18 cellular contexts compared by ENCODE assay signal in the genomic region with DNA sequence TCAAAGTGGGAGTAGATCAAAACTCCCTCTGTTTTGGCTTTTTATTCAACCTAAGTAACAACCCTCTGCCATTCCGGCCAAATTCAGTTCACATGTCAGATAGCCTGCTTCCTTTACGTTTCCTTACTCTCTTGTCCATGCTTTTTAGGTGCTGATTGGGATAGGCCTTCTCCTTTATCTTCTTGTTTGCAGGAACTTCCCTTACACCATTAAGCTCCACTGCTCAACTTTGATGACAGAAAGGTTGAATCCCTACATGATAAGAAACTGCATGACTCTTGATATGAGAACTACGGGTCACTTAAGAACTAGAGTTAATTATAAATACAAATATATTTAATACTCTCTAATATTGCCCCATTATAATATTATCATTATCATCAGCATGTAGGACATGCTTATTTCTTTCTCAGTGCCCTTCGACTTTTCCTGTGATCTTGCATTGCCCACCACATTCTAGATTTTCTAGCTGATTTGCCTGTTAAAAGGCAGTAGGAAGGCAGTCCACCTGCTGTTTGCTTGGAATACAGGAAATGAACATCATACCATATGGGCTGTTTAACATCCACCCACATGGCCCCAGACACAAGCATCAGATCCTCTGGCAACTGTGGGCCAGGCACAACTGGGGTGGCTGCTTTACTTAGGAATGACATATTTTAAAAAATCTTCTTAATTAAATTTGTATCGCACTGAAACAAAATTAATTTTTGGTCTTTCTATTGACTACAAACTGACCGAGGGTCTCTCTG. TPM values are rescaled to one million over a fixed set of nuclear protein-coding genes. Genes with fewer than 3 reads are reported as not detected.
DNase-seq lines count a peak whose midpoint lies in the region; ATAC-seq and TF ChIP-seq lines count a peak whose summit lies in the region.
"Had no signal": no experiment of that assay in that cellular context is flagged by ENCODE, and none has a peak within 500 bp of the region (broad histone marks: within the 10 kb centered on the region; RNA-seq: fewer than 3 reads in every experiment).

No MANE protein-coding gene starts in this region.

- H3K4me1 Mint-ChIP-seq in type B pancreatic cell (ENCODE audit: unreplicated experiment): peaks cover 22% of the 10 kb centered on the region
- H3K4me1 Mint-ChIP-seq: activated naive CD4-positive, alpha-beta T cell treated with anti-CD3 and anti-CD28 coated beads, Interleukin-2, amount 50 U/mL, for 24 hours had no signal

- H3K27ac ChIP-seq in PC-3 (ENCODE audit: low read length) (peak overlapping the region; percentile 64), epithelial cell of prostate (peak overlapping the region; percentile 78)
- H3K27ac ChIP-seq: Peyer's patch, spleen, testis had no signal

- H3K4me1 ChIP-seq in PC-3 (ENCODE audit: insufficient read depth, low read length): peaks cover 48% of the 10 kb centered on the region
- H3K4me1 ChIP-seq: Peyer's patch, testis had no signal

- intact Hi-C loops in PC-3 (cut with micrococcal nuclease): loop anchor here (1.0 kb wide), 1 partner anchor 58 kb away; no protein-coding TSS in a partner anchor

- BruUV-seq in PC-3 (replicated peaks; lab: Mats Ljungman, UMichigan): no TSS peak

- no peak for TF ChIP-seq CTCF in PC-3 (conservative IDR thresholded peaks at IDR 0.05; ENCODE audit: low read depth, low read length)
- TF ChIP-seq CTCF in type B pancreatic cell (conservative IDR thresholded peaks at IDR 0.05): no peak

- CTCF ChIA-PET in PC-3 (lab: Charles Lee): no interaction called here

- H3K9me2 ChIP-seq in PC-3 (replicated peaks; ENCODE audit: low read length): no peaks in the 10 kb centered on the region

- no peaks in the 10 kb centered on the region for H3K36me3 Mint-ChIP-seq in type B pancreatic cell
- H3K36me3 Mint-ChIP-seq: activated naive CD4-positive, alpha-beta T cell treated with anti-CD3 and anti-CD28 coated beads, Interleukin-2, amount 50 U/mL, for 24 hours had no signal

- H3K4me2 ChIP-seq in PC-3 (ENCODE audit: low read length): peak overlapping the region; percentile 56

- H3K9me3 ChIP-seq in PC-3 (ENCODE audit: low read length): no peaks in the 10 kb centered on the region
- H3K9me3 ChIP-seq: Peyer's patch, spleen, testis had no signal

- H2AFZ ChIP-seq in PC-3 (ENCODE audit: low read length): peak overlapping the region; percentile 13; the same call in 1 of the 2 replicates

- peak overlapping the region; percentile 4; the same call in 1 of the 2 replicates for H3K4me3 ChIP-seq in PC-3 (ENCODE audit: low read length)
- H3K4me3 ChIP-seq: Peyer's patch, spleen, testis had no signal

- H3K27me3 ChIP-seq in PC-3 (ENCODE audit: low read length): no peaks in the 10 kb centered on the region
- H3K27me3 ChIP-seq: Peyer's patch, spleen, testis had no signal

- H3K27ac Mint-ChIP-seq in type B pancreatic cell: peak overlapping the region; percentile 88
- H3K27ac Mint-ChIP-seq: activated naive CD4-positive, alpha-beta T cell treated with anti-CD3 and anti-CD28 coated beads, Interleukin-2, amount 50 U/mL, for 24 hours; nephron progenitor cell had no signal

- no peaks in the 10 kb centered on the region for H4K20me1 ChIP-seq in PC-3 (ENCODE audit: low read length)

- H3K9ac ChIP-seq in PC-3 (ENCODE audit: low read length): no peak overlapping the region; the same call in 1 of the 2 replicates

- no peak overlapping the region for H3K4me3 Mint-ChIP-seq in type B pancreatic cell
- H3K4me3 Mint-ChIP-seq: activated naive CD4-positive, alpha-beta T cell treated with anti-CD3 and anti-CD28 coated beads, Interleukin-2, amount 50 U/mL, for 24 hours; nephron progenitor cell had no signal

- H3K79me2 ChIP-seq in PC-3 (ENCODE audit: low read length): no peaks in the 10 kb centered on the region

- DNase-seq in NCI-H748 (lab: John Stamatoyannopoulos, UW; ENCODE audit: unreplicated experiment): peak; percentile 28
- no peak for DNase-seq in NCI-H748 treated with DMSO at 0.1 percent for 48 hours (lab: John Stamatoyannopoulos, UW)
- no peak for DNase-seq in PC-3
- no peak for DNase-seq in epithelial cell of prostate (ENCODE audit: low read depth, low spot score)
- no peak for DNase-seq in type B pancreatic cell (ENCODE audit: extremely low spot score, unreplicated experiment)
- no peak for DNase-seq in epidermal melanocyte (ENCODE audit: insufficient read length, low spot score)
- DNase-seq in GM03348 (ENCODE audit: low spot score): no peak
- DNase-seq: activated T-cell treated with anti-CD3 and anti-CD28 coated beads for 4 hours; effector memory CD4-positive, alpha-beta T cell; GOT3; hypothalamus; NCI-H1930; nephron progenitor cell; Peyer's patch; spleen; testis had no signal

- no peaks in the 10 kb centered on the region for H3K27me3 Mint-ChIP-seq in type B pancreatic cell
- H3K27me3 Mint-ChIP-seq: activated naive CD4-positive, alpha-beta T cell treated with anti-CD3 and anti-CD28 coated beads, Interleukin-2, amount 50 U/mL, for 24 hours had no signal

- POLR2A ChIA-PET in PC-3 (lab: Charles Lee; ENCODE audit: unreplicated experiment): interaction anchor here (0.7 kb wide), 1 partner anchor 60 kb away, joined by 3 read pairs; a partner anchor contains a TSS

- H3K36me3 ChIP-seq in PC-3 (ENCODE audit: low read depth, low read length): no peaks in the 10 kb centered on the region
- H3K36me3 ChIP-seq: Peyer's patch, spleen had no signal

- peaks cover 6% of the 10 kb centered on the region for H3F3A ChIP-seq in PC-3 (ENCODE audit: low read length, unreplicated experiment)

- peaks cover 5% of the 10 kb centered on the region for H3K9me3 Mint-ChIP-seq in type B pancreatic cell
- H3K9me3 Mint-ChIP-seq: activated naive CD4-positive, alpha-beta T cell treated with anti-CD3 and anti-CD28 coated beads, Interleukin-2, amount 50 U/mL, for 24 hours; nephron progenitor cell had no signal

- ATAC-seq in PC-3 (no peak), GM18868 (IDR thresholded peaks at IDR 0.05; ENCODE audit: unreplicated experiment) (no peak)

RNA-seq across cellular contexts. Expression of a gene that starts 59.7 kb away (rescaled TPM):
- total RNA-seq in PC-3 (2014; rRNA removed) (37.6 and 46.1 TPM in 2 replicates), type B pancreatic cell (ENCODE audit: low replicate concordance) (55.4 and 75.1 TPM in 2 replicates)
